Comparison of ENCODE assay signal across 1 cellular context in the genomic region with DNA sequence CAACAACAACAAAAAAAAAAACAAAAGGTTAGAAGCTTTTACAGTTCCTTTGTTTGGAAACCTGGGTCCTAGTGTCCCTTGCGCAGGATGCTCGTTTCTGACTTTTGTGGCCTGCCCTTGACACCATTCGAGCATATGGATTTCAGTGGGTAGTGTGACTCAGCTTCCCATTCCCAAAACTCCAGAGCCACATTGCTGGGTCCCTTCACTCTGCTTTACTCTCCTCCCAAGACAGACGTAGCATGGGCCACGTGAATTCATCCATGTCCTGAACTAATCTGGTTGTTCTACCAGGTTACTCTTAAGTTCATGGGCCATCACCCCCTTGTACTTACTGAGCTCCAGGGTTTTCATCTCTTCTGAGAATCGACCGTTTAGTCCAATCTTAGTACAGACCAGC.
TF ChIP-seq lines count a peak whose summit lies in the region.

No MANE protein-coding gene starts in this region.

TF ChIP-seq in HepG2, 621 proteins besides CTCF, POLR2A, EP300 and RAD21:
- TF ChIP-seq, protein P1, sequence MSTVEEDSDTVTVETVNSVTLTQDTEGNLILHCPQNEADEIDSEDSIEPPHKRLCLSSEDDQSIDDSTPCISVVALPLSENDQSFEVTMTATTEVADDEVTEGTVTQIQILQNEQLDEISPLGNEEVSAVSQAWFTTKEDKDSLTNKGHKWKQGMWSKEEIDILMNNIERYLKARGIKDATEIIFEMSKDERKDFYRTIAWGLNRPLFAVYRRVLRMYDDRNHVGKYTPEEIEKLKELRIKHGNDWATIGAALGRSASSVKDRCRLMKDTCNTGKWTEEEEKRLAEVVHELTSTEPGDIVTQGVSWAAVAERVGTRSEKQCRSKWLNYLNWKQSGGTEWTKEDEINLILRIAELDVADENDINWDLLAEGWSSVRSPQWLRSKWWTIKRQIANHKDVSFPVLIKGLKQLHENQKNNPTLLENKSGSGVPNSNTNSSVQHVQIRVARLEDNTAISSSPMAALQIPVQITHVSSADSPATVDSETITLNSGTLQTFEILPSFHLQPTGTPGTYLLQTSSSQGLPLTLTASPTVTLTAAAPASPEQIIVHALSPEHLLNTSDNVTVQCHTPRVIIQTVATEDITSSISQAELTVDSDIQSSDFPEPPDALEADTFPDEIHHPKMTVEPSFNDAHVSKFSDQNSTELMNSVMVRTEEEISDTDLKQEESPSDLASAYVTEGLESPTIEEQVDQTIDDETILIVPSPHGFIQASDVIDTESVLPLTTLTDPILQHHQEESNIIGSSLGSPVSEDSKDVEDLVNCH (CRISPR knock-in tag; IDR thresholded peaks at IDR 0.05) = no peak
- TF ChIP-seq, protein P2, sequence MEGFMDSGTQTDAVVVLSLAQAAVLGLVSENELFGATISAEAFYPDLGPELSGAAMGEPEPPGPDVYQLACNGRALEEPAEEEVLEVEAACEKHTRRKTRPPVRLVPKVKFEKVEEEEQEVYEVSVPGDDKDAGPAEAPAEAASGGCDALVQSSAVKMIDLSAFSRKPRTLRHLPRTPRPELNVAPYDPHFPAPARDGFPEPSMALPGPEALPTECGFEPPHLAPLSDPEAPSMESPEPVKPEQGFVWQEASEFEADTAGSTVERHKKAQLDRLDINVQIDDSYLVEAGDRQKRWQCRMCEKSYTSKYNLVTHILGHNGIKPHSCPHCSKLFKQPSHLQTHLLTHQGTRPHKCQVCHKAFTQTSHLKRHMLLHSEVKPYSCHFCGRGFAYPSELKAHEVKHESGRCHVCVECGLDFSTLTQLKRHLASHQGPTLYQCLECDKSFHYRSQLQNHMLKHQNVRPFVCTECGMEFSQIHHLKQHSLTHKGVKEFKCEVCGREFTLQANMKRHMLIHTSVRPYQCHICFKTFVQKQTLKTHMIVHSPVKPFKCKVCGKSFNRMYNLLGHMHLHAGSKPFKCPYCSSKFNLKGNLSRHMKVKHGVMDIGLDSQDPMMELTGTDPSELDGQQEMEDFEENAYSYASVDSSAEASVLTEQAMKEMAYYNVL (CRISPR knock-in tag; IDR thresholded peaks at IDR 0.05; ENCODE audit: borderline replicate concordance) = no peak
- TF ChIP-seq ZNF678 (CRISPR knock-in tag; IDR thresholded peaks at IDR 0.05) (no peak), ZSCAN22 (CRISPR knock-in tag; IDR thresholded peaks at IDR 0.05) (no peak), ZNF256 (CRISPR knock-in tag; conservative IDR thresholded peaks at IDR 0.05) (no peak), ZNF792 (CRISPR knock-in tag; IDR thresholded peaks at IDR 0.05) (no peak), NCOA2 (CRISPR knock-in tag; IDR thresholded peaks at IDR 0.05) (no peak), NFE2 (CRISPR knock-in tag; IDR thresholded peaks at IDR 0.05) (no peak), HNRNPUL1 (IDR thresholded peaks at IDR 0.05; ENCODE audit: low read depth, low read length) (no peak), ZKSCAN8 (CRISPR knock-in tag; IDR thresholded peaks at IDR 0.05; ENCODE audit: borderline replicate concordance) (no peak)
- TF ChIP-seq, protein P3, sequence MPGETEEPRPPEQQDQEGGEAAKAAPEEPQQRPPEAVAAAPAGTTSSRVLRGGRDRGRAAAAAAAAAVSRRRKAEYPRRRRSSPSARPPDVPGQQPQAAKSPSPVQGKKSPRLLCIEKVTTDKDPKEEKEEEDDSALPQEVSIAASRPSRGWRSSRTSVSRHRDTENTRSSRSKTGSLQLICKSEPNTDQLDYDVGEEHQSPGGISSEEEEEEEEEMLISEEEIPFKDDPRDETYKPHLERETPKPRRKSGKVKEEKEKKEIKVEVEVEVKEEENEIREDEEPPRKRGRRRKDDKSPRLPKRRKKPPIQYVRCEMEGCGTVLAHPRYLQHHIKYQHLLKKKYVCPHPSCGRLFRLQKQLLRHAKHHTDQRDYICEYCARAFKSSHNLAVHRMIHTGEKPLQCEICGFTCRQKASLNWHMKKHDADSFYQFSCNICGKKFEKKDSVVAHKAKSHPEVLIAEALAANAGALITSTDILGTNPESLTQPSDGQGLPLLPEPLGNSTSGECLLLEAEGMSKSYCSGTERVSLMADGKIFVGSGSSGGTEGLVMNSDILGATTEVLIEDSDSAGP (CRISPR knock-in tag; IDR thresholded peaks at IDR 0.05; ENCODE audit: borderline replicate concordance) = no peak
- TF ChIP-seq, protein P4, sequence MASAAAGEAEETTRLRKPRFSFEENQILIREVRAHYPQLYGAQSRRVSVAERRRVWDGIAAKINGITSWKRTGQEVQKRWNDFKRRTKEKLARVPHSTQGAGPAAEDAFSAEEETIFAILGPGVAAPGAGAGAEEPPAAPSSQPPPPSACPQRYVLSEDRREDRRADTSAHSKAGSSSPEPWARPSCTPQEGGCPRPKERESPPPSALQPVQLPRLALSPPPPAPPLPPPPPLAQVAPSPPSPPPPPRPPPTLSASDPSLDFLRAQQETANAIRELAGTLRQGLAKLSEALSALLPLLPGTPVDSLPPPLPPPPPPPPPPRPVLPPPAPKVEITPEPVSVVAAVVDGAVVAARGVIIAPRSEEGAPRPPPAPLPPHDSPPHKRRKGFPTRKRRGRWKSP (CRISPR knock-in tag; IDR thresholded peaks at IDR 0.05) = no peak
